In genomic region chr13:113922412-113923118, GRCh38 we compare ENCODE assay signal across 30 cellular contexts. TPM values are rescaled to one million over a fixed set of nuclear protein-coding genes. Genes with fewer than 3 reads are reported as not detected.
DNase-seq lines count a peak whose midpoint lies in the region; TF ChIP-seq lines count a peak whose summit lies in the region.
"Had no signal": no experiment of that assay in that cellular context is flagged by ENCODE, and none has a peak within 500 bp of the region (broad histone marks: within the 10 kb centered on the region; RNA-seq: fewer than 3 reads in every experiment).

No MANE protein-coding gene starts in this region.

- H3K4me3 ChIP-seq in WERI-Rb-1 (ENCODE audit: low read depth, low read length) (no peak overlapping the region), neuronal stem cell (ENCODE audit: low read length in 2 of 2) (peak overlapping the region in 1 of 2 donors; percentile 42), tibial artery (no peak overlapping the region)
- H3K4me3 ChIP-seq: A549, esophagus muscularis mucosa, transverse colon had no signal

- H2BK120ac ChIP-seq in neuronal stem cell (ENCODE audit: low read depth, low read length), result no peak overlapping the region

- peaks cover 8% of the 10 kb centered on the region for H3K9me3 ChIP-seq in WERI-Rb-1 (ENCODE audit: severe bottlenecking)
- peaks cover 2 to 13% of the 10 kb centered on the region in 2 donors for H3K9me3 ChIP-seq in neuronal stem cell (replicated peaks in 1 of 2; ENCODE audit: control insufficient read depth in 2 of 2, insufficient read depth in 1 of 2, low read depth in 1 of 2, low read length in 2 of 2)
- H3K9me3 ChIP-seq in tibial artery, result peaks cover 0 to 14% (median 4%) of the 10 kb centered on the region in 3 donors
- H3K9me3 ChIP-seq: BE2C, transverse colon had no signal

- H3K18ac ChIP-seq in neuronal stem cell (ENCODE audit: low read length), result no peak overlapping the region

- H3K9ac ChIP-seq in neuronal stem cell (ENCODE audit: low read depth, low read length, poor library complexity), result no peak overlapping the region

- no peaks in the 10 kb centered on the region for H3K27me3 ChIP-seq in WERI-Rb-1 (ENCODE audit: insufficient read depth, low read depth, severe bottlenecking)
- peaks cover 0 to 11% (median 0%) of the 10 kb centered on the region in 3 experiments for H3K27me3 ChIP-seq in neuronal stem cell (ENCODE audit: control insufficient read depth in 3 of 3, insufficient read depth in 3 of 3, low read depth in 1 of 3, low read length in 3 of 3)
- H3K27me3 ChIP-seq in tibial artery, result peaks cover 0 to 7% of the 10 kb centered on the region in 2 donors
- H3K27me3 ChIP-seq: BE2C, brain microvascular endothelial cell, esophagus muscularis mucosa had no signal

- H2BK15ac ChIP-seq in neuronal stem cell (ENCODE audit: low read length), result no peak overlapping the region

- peak overlapping the region; percentile 47 for H3K14ac ChIP-seq in neuronal stem cell (ENCODE audit: low read length)

- no peak overlapping the region for H2BK5ac ChIP-seq in neuronal stem cell (ENCODE audit: low read length)

- H3K36me3 ChIP-seq in WERI-Rb-1 (no peaks in the 10 kb centered on the region), neuronal stem cell (replicated peaks in 1 of 2; ENCODE audit: control insufficient read depth in 2 of 2, insufficient read depth in 2 of 2, low read length in 2 of 2) (no peaks in the 10 kb centered on the region), tibial artery (no peaks in the 10 kb centered on the region)
- H3K36me3 ChIP-seq: BE2C, brain microvascular endothelial cell, esophagus muscularis mucosa, transverse colon had no signal

- TF ChIP-seq CTCF in WERI-Rb-1 (IDR thresholded peaks at IDR 0.05; ENCODE audit: low read depth, low read length), result no peak
- TF ChIP-seq CTCF in tibial artery (IDR thresholded peaks at IDR 0.05), result no peak

- no peak overlapping the region for H3K4me2 ChIP-seq in neuronal stem cell (ENCODE audit: insufficient read depth, low read length, poor library complexity, severe bottlenecking)
- H3K4me2 ChIP-seq: A549 had no signal

- H2AFZ ChIP-seq in neuronal stem cell (ENCODE audit: low read length), result no peak overlapping the region

- H3K79me1 ChIP-seq in neuronal stem cell (ENCODE audit: low read depth, low read length), result no peaks in the 10 kb centered on the region

- intact Hi-C loops in tibial artery (cut with DNase I; ENCODE audit: low total_unique reads), result no loop called here

- whole genome bisulfite sequencing in neuronal stem cell (ENCODE audit: extremely low coverage in 2 of 2, insufficient read length in 2 of 2, insufficient replicate concordance in 1 of 2), 2 donors, result no CpG with 5 or more reads among the region's 15 CpGs

- H3K27ac ChIP-seq in WERI-Rb-1 (no peak overlapping the region), neuronal stem cell (replicated peaks; ENCODE audit: low read length) (no peak overlapping the region), tibial artery (no peak overlapping the region)
- H3K27ac ChIP-seq: A549, brain microvascular endothelial cell, esophagus muscularis mucosa, transverse colon had no signal

- DNase-seq in activated T-cell treated with anti-CD3 and anti-CD28 coated beads, Interleukin-2, amount 50 U/mL, for 1 hour, result peak; percentile 2
- no peak for DNase-seq in activated T-cell treated with anti-CD3 and anti-CD28 coated beads, Interleukin-2, amount 50 U/mL, for 48 hours
- DNase-seq in WERI-Rb-1 (peak; percentile 4), neuronal stem cell (ENCODE audit: low spot score) (no peak), tibial artery (peak; percentile 17 to 59), DMS 273 treated with DMSO at 0.1 percent for 48 hours (lab: John Stamatoyannopoulos, UW) (no peak)
- no peak for DNase-seq in central memory CD4-positive, alpha-beta T cell
- DNase-seq in stimulated activated CD8-positive, alpha-beta memory T cell treated with anti-CD3 and anti-CD28 coated beads, Interleukin-4, amount 100 ng/mL, for 48 hours, result no peak
- DNase-seq: activated B cell treated with CpG ODN at 0.5 μM for 24 hours; activated CD4-positive, alpha-beta T cell treated with anti-CD3 and anti-CD28 coated beads, Interleukin-2, amount 50 U/mL, for 4 hours; activated gamma-delta T cell treated with Interleukin-2 at 50 U/mL for 16 hours; BE2C; brain microvascular endothelial cell; DMS79 treated with DMSO at 0.1 percent for 48 hours; effector memory CD4-positive, alpha-beta T cell; H7; Karpas-422; left colon; mesenchymal stem cell; NCI-H1694 treated with DMSO at 0.1 percent for 48 hours; NCI-H345; NCI-H748 treated with DMSO at 0.1 percent for 48 hours; nucleus accumbens; stimulated activated CD4-positive, alpha-beta T cell treated with anti-CD3 and anti-CD28 coated beads, Interleukin-4, amount 100 ng/mL, for 4 hours; stimulated activated naive CD8-positive, alpha-beta T cell treated with anti-CD3 and anti-CD28 coated beads, Interleukin-15, Interleukin-2, amounts not matched to agents 100 U/mL and 50 U/mL, for 24 hours; SW 1271; T1000; transverse colon had no signal

- H3K4me1 ChIP-seq in neuronal stem cell (ENCODE audit: control insufficient read depth in 2 of 2, insufficient read depth in 1 of 2, low read depth in 1 of 2, low read length in 2 of 2), result no peaks in the 10 kb centered on the region
- H3K4me1 ChIP-seq in tibial artery, result peaks cover 0 to 10% (median 9%) of the 10 kb centered on the region in 4 donors
- H3K4me1 ChIP-seq: A549, BE2C had no signal

- H4K8ac ChIP-seq in neuronal stem cell (ENCODE audit: low read depth, low read length), result no peak overlapping the region

- no peak overlapping the region for H2AK5ac ChIP-seq in neuronal stem cell (ENCODE audit: low read depth, low read length)

- no peak overlapping the region for H4K91ac ChIP-seq in neuronal stem cell (ENCODE audit: low read depth, low read length, poor library complexity)

- H2BK12ac ChIP-seq in neuronal stem cell (ENCODE audit: low read length), result no peak overlapping the region

- H3K23ac ChIP-seq in neuronal stem cell (ENCODE audit: low read depth, low read length, poor library complexity), result no peak overlapping the region

- H3K4ac ChIP-seq in neuronal stem cell (ENCODE audit: low read length), result no peak overlapping the region

RNA-seq across cellular contexts. Expression of gene C13orf46, which starts 51.3 kb away (rescaled TPM):
- polyA plus RNA-seq in neuronal stem cell (2013, experiment 1 of 2), result 0.03 TPM
- polyA plus RNA-seq in neuronal stem cell (2013, experiment 2 of 2), result 0.04 TPM

RNA-seq across cellular contexts. Expression of gene GAS6, which starts 58.7 kb away (rescaled TPM):
- 34.2 TPM for polyA plus RNA-seq in neuronal stem cell (2013, experiment 1 of 2)
- 33.8 TPM for polyA plus RNA-seq in neuronal stem cell (2013, experiment 2 of 2)

Comparison
In these comparisons a context has a peak if more than half of its experiments do, and no peak if none do; other contexts are left out.
1. DNase-seq: peak in activated T-cell treated with anti-CD3 and anti-CD28 coated beads, Interleukin-2, amount 50 U/mL, for 1 hour (single experiment), WERI-Rb-1 (single experiment) and tibial artery (2 of 2); none in activated T-cell treated with anti-CD3 and anti-CD28 coated beads, Interleukin-2, amount 50 U/mL, for 48 hours (0 of 2), neuronal stem cell (single experiment), central memory CD4-positive, alpha-beta T cell (single experiment), DMS 273 treated with DMSO at 0.1 percent for 48 hours (single experiment) and stimulated activated CD8-positive, alpha-beta memory T cell treated with anti-CD3 and anti-CD28 coated beads, Interleukin-4, amount 100 ng/mL, for 48 hours (single experiment).